In genomic region chr7:41732279-41733062, GRCh38 we compare ENCODE assay signal across 8 cellular contexts. TPM values are rescaled to one million over a fixed set of nuclear protein-coding genes. Genes with fewer than 3 reads are reported as not detected.
DNase-seq lines count a peak whose midpoint lies in the region; ATAC-seq and TF ChIP-seq lines count a peak whose summit lies in the region.

No MANE protein-coding gene starts in this region.

- no peak for TF ChIP-seq EP300 in esophagus muscularis mucosa (IDR thresholded peaks at IDR 0.05)

- 66% methylated on average over 12 of the region's 12 CpGs for WGBS in esophagus muscularis mucosa

- POLR2A ChIA-PET in HEK293T (lab: Yijun Ruan, JAX) = no interaction called here

- TF ChIP-seq POLR2A in NB4 (IDR thresholded peaks at IDR 0.05; ENCODE audit: extremely low read depth, insufficient read length) (no peak), esophagus muscularis mucosa (IDR thresholded peaks at IDR 0.05; ENCODE audit: low read depth) (no peak)

- H3K9me3 ChIP-seq in esophagus muscularis mucosa (no peaks in the 10 kb centered on the region), tibial artery (no peaks in the 10 kb centered on the region)

- H3K27ac ChIP-seq in esophagus muscularis mucosa (replicated peaks in 1 of 4) (no peak overlapping the region), tibial artery (no peak overlapping the region)

- peaks cover 0 to 21% (median 10%) of the 10 kb centered on the region in 4 donors for H3K4me1 ChIP-seq in esophagus muscularis mucosa
- peaks cover 0 to 12% (median 0%) of the 10 kb centered on the region in 4 donors for H3K4me1 ChIP-seq in tibial artery

- intact Hi-C loops in esophagus muscularis mucosa (cut with DNase I) (no loop called here), tibial artery (cut with DNase I; ENCODE audit: low total_unique reads) (no loop called here)

- peak; percentile 33 for DNase-seq in Ammon's horn (ENCODE audit: low spot score)
- DNase-seq in NB4 (ENCODE audit: low read depth) = peak; percentile 44
- DNase-seq in esophagus muscularis mucosa (ENCODE audit: extremely low spot score) = no peak
- DNase-seq in tibial artery = no peak
- DNase-seq in HEK293T (ENCODE audit: extremely low spot score) = no peak
- no peak for DNase-seq in SIG-M5 treated with dmso at 0.1 percent for 504 hours (lab: John Stamatoyannopoulos, UW; ENCODE audit: unreplicated experiment)
- DNase-seq in D341Med (ENCODE audit: low spot score) = no peak

- H3K4me3 ChIP-seq in NB4 (ENCODE audit: low read depth, low read length) (no peak overlapping the region), esophagus muscularis mucosa (no peak overlapping the region), tibial artery (no peak overlapping the region)

- CTCF ChIA-PET in HEK293T (lab: Yijun Ruan, JAX) = interaction anchor here (1.3 kb wide), 1 partner anchor 1500 kb away, joined by 3 read pairs; no protein-coding TSS in a partner anchor

- H3K36me3 ChIP-seq in esophagus muscularis mucosa (no peaks in the 10 kb centered on the region), tibial artery (no peaks in the 10 kb centered on the region)

- H3K27me3 ChIP-seq in esophagus muscularis mucosa (no peaks in the 10 kb centered on the region), tibial artery (no peaks in the 10 kb centered on the region)

- ATAC-seq in GM19463 (IDR thresholded peaks at IDR 0.05; ENCODE audit: unreplicated experiment) = peak; percentile 7

- TF ChIP-seq CTCF in NB4 (IDR thresholded peaks at IDR 0.05; ENCODE audit: low read depth, low read length) (peak; percentile 12), esophagus muscularis mucosa (IDR thresholded peaks at IDR 0.05) (peak; percentile 40 to 47 (median 46)), tibial artery (IDR thresholded peaks at IDR 0.05) (peak; percentile 41 to 55)

TF ChIP-seq in HEK293T, 16 proteins besides CTCF, POLR2A, EP300 and RAD21:
- TF ChIP-seq NFRKB (IDR thresholded peaks at IDR 0.05) (no peak), HDGF (IDR thresholded peaks at IDR 0.05; ENCODE audit: borderline replicate concordance) (no peak), LEF1 (IDR thresholded peaks at IDR 0.05; ENCODE audit: borderline replicate concordance) (no peak), CTBP1 (IDR thresholded peaks at IDR 0.05; ENCODE audit: borderline replicate concordance) (no peak), ARNT (IDR thresholded peaks at IDR 0.05) (no peak), TARDBP (IDR thresholded peaks at IDR 0.05) (no peak), ZNF384 (IDR thresholded peaks at IDR 0.05) (no peak), PKNOX1 (IDR thresholded peaks at IDR 0.05) (no peak)
TF ChIP-seq in HEK293T: peak in this region for 0.

RNA-seq across cellular contexts. Expression of gene INHBA, which starts 29.6 kb away (rescaled TPM):
- total RNA-seq in esophagus muscularis mucosa = 10 to 100 TPM; 19.2 to 38.6 (median 32.9) TPM

Comparison
In these comparisons a context has a peak if more than half of its experiments do, and no peak if none do; other contexts are left out.
1. DNase-seq: peak in Ammon's horn (single experiment) and NB4 (single experiment); none in esophagus muscularis mucosa (single experiment), tibial artery (0 of 2), HEK293T (single experiment), SIG-M5 treated with dmso at 0.1 percent for 504 hours (single experiment) and D341Med (single experiment).
2. Peak in every context shown above with its lines, with median percentiles within 50 percentile points of each other: CTCF ChIP-seq.